In genomic region chr10:125700355-125700911, GRCh38 we compare ENCODE assay signal across 18 cellular contexts. TPM values are rescaled to one million over a fixed set of nuclear protein-coding genes. Genes with fewer than 3 reads are reported as not detected.
DNase-seq lines count a peak whose midpoint lies in the region; ATAC-seq and TF ChIP-seq lines count a peak whose summit lies in the region.
"Had no signal": no experiment of that assay in that cellular context is flagged by ENCODE, and none has a peak within 500 bp of the region (broad histone marks: within the 10 kb centered on the region; RNA-seq: fewer than 3 reads in every experiment).

No MANE protein-coding gene starts in this region.

- H3K4me3 ChIP-seq in AG10803 (ENCODE audit: low read length): no peak overlapping the region
- H3K4me3 ChIP-seq in HFF-Myc (replicated peaks; ENCODE audit: low read depth, low read length): no peak overlapping the region
- H3K4me3 ChIP-seq in CD8-positive, alpha-beta memory T cell (ENCODE audit: low read length): no peak overlapping the region
- H3K4me3 ChIP-seq: GM12878, lower lobe of right lung, pancreas had no signal

- CTCF ChIA-PET in CD8-positive, alpha-beta memory T cell (lab: Charles Lee): no interaction called here
- CTCF ChIA-PET in activated naive CD4-positive, alpha-beta T cell treated with anti-CD3 and anti-CD28 coated beads for 36 hours (lab: Charles Lee): interaction anchor here (0.8 kb wide), 1 partner anchor 418 kb away, joined by 3 read pairs; no protein-coding TSS in a partner anchor

- H3K27me3 Mint-ChIP-seq in CD8-positive, alpha-beta memory T cell: peaks cover 2 to 13% of the 10 kb centered on the region in 2 donors
- H3K27me3 Mint-ChIP-seq in activated naive CD4-positive, alpha-beta T cell treated with anti-CD3 and anti-CD28 coated beads for 36 hours (ENCODE audit: low read depth): peaks cover 2% of the 10 kb centered on the region

- H3K4me3 Mint-ChIP-seq in CD8-positive, alpha-beta memory T cell: no peak overlapping the region
- no peak overlapping the region for H3K4me3 Mint-ChIP-seq in activated naive CD4-positive, alpha-beta T cell treated with anti-CD3 and anti-CD28 coated beads for 36 hours
- H3K4me3 Mint-ChIP-seq: activated naive CD4-positive, alpha-beta T cell treated with anti-CD3 and anti-CD28 coated beads, Interleukin-2, amount 10 ng/mL, durations not matched to agents 7 days and 5 days; stimulated activated effector memory CD8-positive, alpha-beta T cell treated with anti-CD3 and anti-CD28 coated beads, Interleukin-12 subunit alpha, Interleukin-12 subunit beta, amount 100 ng/mL, for 72 hours; T-helper 17 cell had no signal

- no peak overlapping the region for H3K27ac ChIP-seq in foreskin keratinocyte
- no peak overlapping the region for H3K27ac ChIP-seq in CD8-positive, alpha-beta memory T cell (ENCODE audit: low read depth, low read length)
- H3K27ac ChIP-seq: lower lobe of right lung, pancreas had no signal

- H3K4me1 ChIP-seq in foreskin keratinocyte: no peaks in the 10 kb centered on the region
- no peaks in the 10 kb centered on the region for H3K4me1 ChIP-seq in CD8-positive, alpha-beta memory T cell (ENCODE audit: insufficient read depth, low read length)
- H3K4me1 ChIP-seq: Caco-2, lower lobe of right lung, pancreas had no signal

- no peaks in the 10 kb centered on the region for H3K27me3 ChIP-seq in foreskin keratinocyte
- H3K27me3 ChIP-seq in CD8-positive, alpha-beta memory T cell (ENCODE audit: insufficient read depth, low read length, poor library complexity, severe bottlenecking): no peaks in the 10 kb centered on the region
- H3K27me3 ChIP-seq: pancreas had no signal

- H3K9me3 Mint-ChIP-seq in CD8-positive, alpha-beta memory T cell: peaks cover 0 to 4% (median 0%) of the 10 kb centered on the region in 5 donors
- H3K9me3 Mint-ChIP-seq in activated naive CD4-positive, alpha-beta T cell treated with anti-CD3 and anti-CD28 coated beads for 36 hours: peaks cover 3% of the 10 kb centered on the region
- H3K9me3 Mint-ChIP-seq: activated naive CD4-positive, alpha-beta T cell treated with anti-CD3 and anti-CD28 coated beads, Interleukin-2, amount 10 ng/mL, durations not matched to agents 7 days and 5 days had no signal

- H3K36me3 ChIP-seq in CD8-positive, alpha-beta memory T cell (ENCODE audit: insufficient read depth, low read length): no peaks in the 10 kb centered on the region
- H3K36me3 ChIP-seq: lower lobe of right lung, pancreas had no signal

- intact Hi-C loops in activated naive CD4-positive, alpha-beta T cell treated with anti-CD3 and anti-CD28 coated beads for 36 hours (cut with micrococcal nuclease): loop anchor here (5.0 kb wide), 1 partner anchor 653 kb away; no protein-coding TSS in a partner anchor

- H3K9me3 ChIP-seq in CD8-positive, alpha-beta memory T cell (ENCODE audit: low read length): no peaks in the 10 kb centered on the region
- H3K9me3 ChIP-seq: Caco-2, lower lobe of right lung, pancreas had no signal

- TF ChIP-seq CTCF in AG10803 (conservative IDR thresholded peaks at IDR 0.05; ENCODE audit: low read length) (peak; percentile 57), HFF-Myc (IDR thresholded peaks at IDR 0.05; ENCODE audit: low read depth, low read length, missing control alignments) (peak; percentile 6), foreskin keratinocyte (conservative IDR thresholded peaks at IDR 0.05) (peak; percentile 52)

- DNase-seq in AG10803 (ENCODE audit: low read depth) (peak; percentile 49), HFF-Myc (ENCODE audit: extremely low read depth, low read depth) (no peak), amniotic epithelial cell (ENCODE audit: low read depth) (peak; percentile 34), foreskin keratinocyte (no peak)
- DNase-seq in CD8-positive, alpha-beta memory T cell: no peak
- DNase-seq in activated naive CD4-positive, alpha-beta T cell treated with anti-CD3 and anti-CD28 coated beads for 36 hours: no peak
- DNase-seq: activated naive CD4-positive, alpha-beta T cell treated with anti-CD3 and anti-CD28 coated beads, Interleukin-2, amount 10 ng/mL, durations not matched to agents 7 days and 5 days; Caco-2; lower lobe of right lung; NCI-H187; NK-92 treated with Interleukin-12 subunit alpha and Interleukin-12 subunit beta, amount 100 ng/mL, for 24 hours; pancreas; stimulated activated CD4-positive, alpha-beta T cell treated with anti-CD3 and anti-CD28 coated beads, Interleukin-1b, Interleukin-23, amount 100 ng/mL, for 48 hours; T-helper 17 cell had no signal

- no peaks in the 10 kb centered on the region for H3K4me1 Mint-ChIP-seq in CD8-positive, alpha-beta memory T cell
- H3K4me1 Mint-ChIP-seq in activated naive CD4-positive, alpha-beta T cell treated with anti-CD3 and anti-CD28 coated beads for 36 hours (ENCODE audit: low read depth): no peaks in the 10 kb centered on the region
- H3K4me1 Mint-ChIP-seq: activated naive CD4-positive, alpha-beta T cell treated with anti-CD3 and anti-CD28 coated beads, Interleukin-2, amount 10 ng/mL, durations not matched to agents 7 days and 5 days; stimulated activated effector memory CD8-positive, alpha-beta T cell treated with anti-CD3 and anti-CD28 coated beads, Interleukin-12 subunit alpha, Interleukin-12 subunit beta, amount 100 ng/mL, for 72 hours; T-helper 17 cell had no signal

- H3K27ac Mint-ChIP-seq in CD8-positive, alpha-beta memory T cell: no peak overlapping the region
- H3K27ac Mint-ChIP-seq in activated naive CD4-positive, alpha-beta T cell treated with anti-CD3 and anti-CD28 coated beads for 36 hours: no peak overlapping the region
- H3K27ac Mint-ChIP-seq: activated naive CD4-positive, alpha-beta T cell treated with anti-CD3 and anti-CD28 coated beads, Interleukin-2, amount 10 ng/mL, durations not matched to agents 7 days and 5 days; stimulated activated effector memory CD8-positive, alpha-beta T cell treated with anti-CD3 and anti-CD28 coated beads, Interleukin-12 subunit alpha, Interleukin-12 subunit beta, amount 100 ng/mL, for 72 hours; T-helper 17 cell had no signal

- peaks cover 0 to 5% (median 1%) of the 10 kb centered on the region in 3 donors for H3K36me3 Mint-ChIP-seq in CD8-positive, alpha-beta memory T cell
- H3K36me3 Mint-ChIP-seq in activated naive CD4-positive, alpha-beta T cell treated with anti-CD3 and anti-CD28 coated beads for 36 hours (ENCODE audit: low read depth): no peaks in the 10 kb centered on the region
- H3K36me3 Mint-ChIP-seq: activated naive CD4-positive, alpha-beta T cell treated with anti-CD3 and anti-CD28 coated beads, Interleukin-2, amount 10 ng/mL, durations not matched to agents 7 days and 5 days; stimulated activated effector memory CD8-positive, alpha-beta T cell treated with anti-CD3 and anti-CD28 coated beads, Interleukin-12 subunit alpha, Interleukin-12 subunit beta, amount 100 ng/mL, for 72 hours had no signal

- POLR2A ChIA-PET in CD8-positive, alpha-beta memory T cell (lab: Charles Lee): no interaction called here

- ATAC-seq in foreskin keratinocyte (no peak), HG03095 (IDR thresholded peaks at IDR 0.05; ENCODE audit: unreplicated experiment) (no peak), GM21381 (IDR thresholded peaks at IDR 0.05; ENCODE audit: unreplicated experiment) (no peak)
- ATAC-seq: lower lobe of right lung; pancreas; stimulated activated effector memory CD8-positive, alpha-beta T cell treated with anti-CD3 and anti-CD28 coated beads, Interleukin-12 subunit alpha, Interleukin-12 subunit beta, amount 100 ng/mL, for 72 hours; T-helper 17 cell had no signal

RNA-seq across cellular contexts. Expression of gene TEX36, which starts 17.5 kb away (rescaled TPM):
- total RNA-seq in foreskin keratinocyte: not detected in 2 replicates
- polyA plus RNA-seq in foreskin keratinocyte: not detected in 2 replicates
- not detected for total RNA-seq in CD8-positive, alpha-beta memory T cell
- polyA plus RNA-seq in CD8-positive, alpha-beta memory T cell: not detected
- total RNA-seq in activated naive CD4-positive, alpha-beta T cell treated with anti-CD3 and anti-CD28 coated beads for 36 hours: not detected
- total RNA-seq: Caco-2, GM12878, lower lobe of right lung, pancreas, T-helper 17 cell had no signal
- polyA plus RNA-seq: GM12878, pancreas had no signal

RNA-seq across cellular contexts. Expression of gene EDRF1, which starts 19.1 kb away (rescaled TPM):
- 15.3 and 17.7 TPM in 2 replicates for total RNA-seq in foreskin keratinocyte
- 6.7 and 9.2 TPM in 2 replicates for polyA plus RNA-seq in foreskin keratinocyte
- total RNA-seq in CD8-positive, alpha-beta memory T cell: 10 to 100 TPM; 32.5 to 33.5 TPM
- polyA plus RNA-seq in CD8-positive, alpha-beta memory T cell: 13.1 TPM
- total RNA-seq in activated naive CD4-positive, alpha-beta T cell treated with anti-CD3 and anti-CD28 coated beads for 36 hours: 10 to 100 TPM; 24.0 to 25.0 TPM

Comparison
In these comparisons a context has a peak if more than half of its experiments do, and no peak if none do; other contexts are left out.
1. DNase-seq: peak in AG10803 (single experiment) and amniotic epithelial cell (single experiment); none in HFF-Myc (single experiment), foreskin keratinocyte (0 of 2), CD8-positive, alpha-beta memory T cell (0 of 5) and activated naive CD4-positive, alpha-beta T cell treated with anti-CD3 and anti-CD28 coated beads for 36 hours (single experiment).
2. CTCF ChIP-seq: peak in every context shown above with its lines; median percentile 57 in AG10803; 52 in foreskin keratinocyte; 6 in HFF-Myc.